Comparison of ENCODE assay signal across 20 cellular contexts in the genomic region with DNA sequence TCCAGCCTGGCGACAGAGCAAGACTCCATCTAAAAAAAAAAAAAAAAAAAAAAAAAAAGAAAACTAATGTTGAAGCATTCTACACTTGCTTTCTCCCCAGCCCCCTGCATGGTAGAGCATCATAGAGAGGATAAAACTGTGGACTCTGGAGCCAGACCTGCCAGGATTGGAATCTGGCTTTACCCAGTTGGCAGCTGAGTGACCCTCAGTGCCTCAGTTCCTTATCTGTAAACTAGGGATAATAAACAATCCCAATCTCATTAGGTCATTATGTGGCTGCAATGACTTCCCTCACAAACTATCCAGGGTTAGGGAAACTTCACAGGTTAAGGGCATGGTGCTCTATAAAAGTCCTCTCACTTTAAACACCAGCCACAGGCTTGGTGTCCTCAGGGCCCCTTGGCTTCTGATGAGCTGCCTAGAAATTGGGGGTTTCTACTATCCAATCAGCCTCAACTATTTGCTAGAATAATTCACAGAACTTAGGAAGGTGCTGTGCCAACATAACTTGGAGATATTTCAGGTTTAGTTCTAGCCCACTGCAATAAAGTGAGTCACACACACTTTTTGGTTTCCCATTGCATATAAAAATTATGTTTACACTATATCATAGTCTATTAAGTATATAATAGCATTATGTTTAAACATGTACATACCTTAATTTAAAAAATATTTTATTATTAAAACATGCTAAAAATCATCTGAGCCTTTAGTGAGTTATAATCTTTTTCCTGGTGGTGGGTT.
DNase-seq lines count a peak whose midpoint lies in the region; ATAC-seq and TF ChIP-seq lines count a peak whose summit lies in the region.
"Had no signal": no experiment of that assay in that cellular context is flagged by ENCODE, and none has a peak within 500 bp of the region (broad histone marks: within the 10 kb centered on the region; RNA-seq: fewer than 3 reads in every experiment).

No MANE protein-coding gene starts in this region.

- H3K4ac ChIP-seq in IMR-90 (ENCODE audit: low read depth, low read length) (no peak overlapping the region), mesendoderm (ENCODE audit: low read depth, low read length) (no peak overlapping the region)

- H3K4me2 ChIP-seq in IMR-90 (ENCODE audit: low read depth, low read length) (no peak overlapping the region), mesendoderm (ENCODE audit: low read length) (no peak overlapping the region)
- H3K4me2 ChIP-seq: A549 had no signal

- dilution Hi-C loops in IMR-90 (cut with HindIII; ENCODE audit: low sequenced_read_pairs, unreplicated experiment): no loop called here

- no peak overlapping the region for H2AFZ ChIP-seq in IMR-90 (replicated peaks; ENCODE audit: low read length, poor library complexity)

- H3K4me3 ChIP-seq in IMR-90 (ENCODE audit: insufficient read depth, low read depth, low read length) (no peak overlapping the region), MG63 (no peak overlapping the region), mesendoderm (ENCODE audit: low read length) (no peak overlapping the region), testis (no peak overlapping the region)
- H3K4me3 ChIP-seq: A549; BLaER1 treated with 17β-estradiol and CSF1 and Interleukin-3, amounts not matched to agents 10 nM and 100 nM; GM12878 had no signal

- no peaks in the 10 kb centered on the region for H3K27me3 ChIP-seq in IMR-90 (ENCODE audit: control insufficient read depth, insufficient read depth, low read length)
- H3K27me3 ChIP-seq in MG63: no peaks in the 10 kb centered on the region
- no peaks in the 10 kb centered on the region for H3K27me3 ChIP-seq in mesendoderm (ENCODE audit: insufficient read depth, low read length, poor library complexity)
- H3K27me3 ChIP-seq in testis: no peaks in the 10 kb centered on the region
- H3K27me3 ChIP-seq in foreskin keratinocyte: no peaks in the 10 kb centered on the region
- H3K27me3 ChIP-seq: BLaER1 treated with 17β-estradiol and CSF1 and Interleukin-3, amounts not matched to agents 10 nM and 100 nM had no signal

- no peak overlapping the region for H3K14ac ChIP-seq in IMR-90 (replicated peaks; ENCODE audit: low read depth, low read length)

- no peak overlapping the region for H2AK9ac ChIP-seq in IMR-90 (replicated peaks; ENCODE audit: low read depth, low read length, poor library complexity)

- H3K27ac ChIP-seq in IMR-90 (ENCODE audit: insufficient read depth, low read length) (no peak overlapping the region), mesendoderm (ENCODE audit: low read depth, low read length) (no peak overlapping the region), testis (no peak overlapping the region), foreskin keratinocyte (no peak overlapping the region)
- H3K27ac ChIP-seq: 22Rv1; A549; BLaER1 treated with 17β-estradiol and CSF1 and Interleukin-3, amounts not matched to agents 10 nM and 100 nM; C4-2B had no signal

- BruUV-seq in IMR-90 (replicated peaks; lab: Mats Ljungman, UMichigan): no TSS peak

- H4K8ac ChIP-seq in IMR-90 (ENCODE audit: low read depth in 2 of 2, low read length in 2 of 2): no peak overlapping the region
- H4K8ac ChIP-seq in mesendoderm (ENCODE audit: low read depth, low read length): no peak overlapping the region

- no peak overlapping the region for H2BK15ac ChIP-seq in IMR-90 (ENCODE audit: low read depth, low read length)
- H2BK15ac ChIP-seq in mesendoderm (replicated peaks; ENCODE audit: low read depth): no peak overlapping the region

- H2BK5ac ChIP-seq in IMR-90 (ENCODE audit: low read depth, low read length, poor library complexity, severe bottlenecking) (no peak overlapping the region), mesendoderm (ENCODE audit: low read length) (no peak overlapping the region)

- no peak overlapping the region for H2AK5ac ChIP-seq in IMR-90 (ENCODE audit: low read depth, low read length)
- H2AK5ac ChIP-seq in mesendoderm (ENCODE audit: low read length): no peak overlapping the region

- H2BK20ac ChIP-seq in IMR-90 (ENCODE audit: low read depth, low read length): no peak overlapping the region

- no peaks in the 10 kb centered on the region for H3K9me3 ChIP-seq in IMR-90 (ENCODE audit: control insufficient read depth, insufficient read depth, low read length)
- no peaks in the 10 kb centered on the region for H3K9me3 ChIP-seq in MG63
- H3K9me3 ChIP-seq in testis: no peaks in the 10 kb centered on the region
- H3K9me3 ChIP-seq: A549; BLaER1 treated with 17β-estradiol and CSF1 and Interleukin-3, amounts not matched to agents 10 nM and 100 nM; Caco-2 had no signal

- H4K91ac ChIP-seq in IMR-90 (ENCODE audit: insufficient read depth, low read depth, low read length): no peak overlapping the region

- DNase-seq in NCI-H82 (lab: John Stamatoyannopoulos, UW) (peak; percentile 16), NCI-H82 treated with DMSO at 0.1 percent for 48 hours (lab: John Stamatoyannopoulos, UW; ENCODE audit: unreplicated experiment) (no peak), IMR-90 (peak; percentile 4), MG63 (peak; percentile 43), mesendoderm (peak; percentile 11), testis (no peak), foreskin keratinocyte (no peak), NCI-H1694 treated with DMSO at 0.1 percent for 48 hours (lab: John Stamatoyannopoulos, UW) (no peak)
- DNase-seq: AML-193; Caco-2; Calu3; CD4-positive, alpha-beta T cell; CD8-positive, alpha-beta T cell; DMS79 treated with DMSO at 0.1 percent for 48 hours; GDM1 had no signal

- no peaks in the 10 kb centered on the region for H3K79me2 ChIP-seq in mesendoderm (ENCODE audit: control insufficient read depth, insufficient read depth, low read length)

- no CpG with 5 or more reads among the region's 1 CpG for WGBS in IMR-90 (ENCODE audit: extremely low coverage in 2 of 2, insufficient read length in 1 of 2), 2 experiments
- WGBS in mesendoderm (ENCODE audit: extremely low coverage, insufficient coverage, low lambda C conversion rate): no CpG with 5 or more reads among the region's 1 CpG
- WGBS in testis, 2 donors: 89 to 93% methylated on average over 1 of the region's 1 CpG

- intact Hi-C loops in IMR-90 (cut with micrococcal nuclease) (no loop called here), testis (cut with DNase I; ENCODE audit: low total_unique reads) (no loop called here)

- H3K56ac ChIP-seq in IMR-90 (ENCODE audit: extremely low read depth, insufficient read depth, low read length) (no peak overlapping the region), mesendoderm (ENCODE audit: low read length) (no peak overlapping the region)

- CTCF ChIA-PET in IMR-90 (lab: Yijun Ruan, JAX): no interaction called here

- ATAC-seq in IMR-90 (ENCODE audit: low read depth) (no peak; the same call in 1 of the 2 replicates), foreskin keratinocyte (no peak)
- ATAC-seq: A549; CD8-positive, alpha-beta T cell; GM12878 had no signal

- H3K9me1 ChIP-seq in IMR-90 (ENCODE audit: insufficient read depth, low read length): no peaks in the 10 kb centered on the region

- no peak overlapping the region for H3K18ac ChIP-seq in IMR-90 (ENCODE audit: low read depth, low read length)
- H3K18ac ChIP-seq in mesendoderm (ENCODE audit: low read length): no peak overlapping the region

- H2BK120ac ChIP-seq in IMR-90 (ENCODE audit: low read depth, low read length): no peak overlapping the region
- H2BK120ac ChIP-seq in mesendoderm (ENCODE audit: low read depth, low read length): no peak overlapping the region

- no peak overlapping the region for H4K5ac ChIP-seq in IMR-90 (ENCODE audit: low read depth, low read length)
- H4K5ac ChIP-seq in mesendoderm (ENCODE audit: low read length): no peak overlapping the region

- no peaks in the 10 kb centered on the region for H4K20me1 ChIP-seq in IMR-90 (ENCODE audit: insufficient read depth, low read length)
- H4K20me1 ChIP-seq: BLaER1 treated with 17β-estradiol and CSF1 and Interleukin-3, amounts not matched to agents 10 nM and 100 nM had no signal

- TF ChIP-seq CTCF in IMR-90 (conservative IDR thresholded peaks at IDR 0.05; ENCODE audit: low read depth, low read length) (no peak), testis (IDR thresholded peaks at IDR 0.05) (no peak), foreskin keratinocyte (conservative IDR thresholded peaks at IDR 0.05) (no peak)

- POLR2A ChIA-PET in IMR-90 (lab: Charles Lee; ENCODE audit: unreplicated experiment): no interaction called here

- H3K4me1 ChIP-seq in IMR-90 (ENCODE audit: control insufficient read depth, insufficient read depth, low read length): 0 out of 2 replicates have a peak, but pooled peaks cover 1% of the 10 kb centered on the region
- H3K4me1 ChIP-seq in mesendoderm (ENCODE audit: control insufficient read depth, low read depth, low read length): no peaks in the 10 kb centered on the region
- no peaks in the 10 kb centered on the region for H3K4me1 ChIP-seq in testis
- H3K4me1 ChIP-seq in foreskin keratinocyte: no peaks in the 10 kb centered on the region
- H3K4me1 ChIP-seq: A549, Caco-2 had no signal

- TF ChIP-seq POLR2A in IMR-90 (IDR thresholded peaks at IDR 0.05; ENCODE audit: low read depth, low read length) (no peak), testis (IDR thresholded peaks at IDR 0.05) (no peak)

- TF ChIP-seq RAD21 in IMR-90 (IDR thresholded peaks at IDR 0.05; ENCODE audit: low read length): no peak

- H3K36me3 ChIP-seq in IMR-90 (ENCODE audit: control insufficient read depth, insufficient read depth, low read length) (no peaks in the 10 kb centered on the region), MG63 (no peaks in the 10 kb centered on the region), mesendoderm (ENCODE audit: control insufficient read depth, insufficient read depth, low read length) (no peaks in the 10 kb centered on the region), testis (ENCODE audit: low read depth, missing control alignments) (no peaks in the 10 kb centered on the region)
- H3K36me3 ChIP-seq: BLaER1 treated with 17β-estradiol and CSF1 and Interleukin-3, amounts not matched to agents 10 nM and 100 nM had no signal

- H3K79me1 ChIP-seq in IMR-90 (ENCODE audit: low read depth in 1 of 2, low read length in 2 of 2) (no peaks in the 10 kb centered on the region), mesendoderm (ENCODE audit: low read length) (no peaks in the 10 kb centered on the region)

- in situ Hi-C loops in IMR-90 (cut with MboI; ENCODE audit: low sequenced_read_pairs): no loop called here

- H3K23ac ChIP-seq in IMR-90 (ENCODE audit: low read depth, low read length): no peak overlapping the region
- no peak overlapping the region for H3K23ac ChIP-seq in mesendoderm (ENCODE audit: low read length)

- H3K9ac ChIP-seq in IMR-90 (ENCODE audit: low read depth, low read length) (no peak overlapping the region), mesendoderm (ENCODE audit: low read length) (no peak overlapping the region)
- H3K9ac ChIP-seq: BLaER1 treated with 17β-estradiol and CSF1 and Interleukin-3, amounts not matched to agents 10 nM and 100 nM had no signal

TF ChIP-seq in IMR-90, 13 proteins besides CTCF, POLR2A, EP300 and RAD21 (continues in another document):
- TF ChIP-seq BHLHE40 (IDR thresholded peaks at IDR 0.05; ENCODE audit: low read depth, low read length) (no peak), RFX5 (IDR thresholded peaks at IDR 0.05; ENCODE audit: low read depth, low read length) (no peak), MXI1 (IDR thresholded peaks at IDR 0.05; ENCODE audit: borderline replicate concordance, low read depth, low read length) (no peak), MAFK (IDR thresholded peaks at IDR 0.05; ENCODE audit: low read depth, low read length) (no peak), CEBPB (IDR thresholded peaks at IDR 0.05; ENCODE audit: low read depth, low read length) (no peak), CHD1 (IDR thresholded peaks at IDR 0.05; ENCODE audit: low read depth, low read length) (no peak)

Comparison
In these comparisons a context has a peak if more than half of its experiments do, and no peak if none do; other contexts are left out.
1. DNase-seq: peak in NCI-H82 (single experiment), IMR-90 (single experiment), MG63 (single experiment) and mesendoderm (single experiment); none in NCI-H82 treated with DMSO at 0.1 percent for 48 hours (single experiment), testis (single experiment), foreskin keratinocyte (0 of 2) and NCI-H1694 treated with DMSO at 0.1 percent for 48 hours (single experiment).